1 cellular context compared by ENCODE assay signal in the genomic region with DNA sequence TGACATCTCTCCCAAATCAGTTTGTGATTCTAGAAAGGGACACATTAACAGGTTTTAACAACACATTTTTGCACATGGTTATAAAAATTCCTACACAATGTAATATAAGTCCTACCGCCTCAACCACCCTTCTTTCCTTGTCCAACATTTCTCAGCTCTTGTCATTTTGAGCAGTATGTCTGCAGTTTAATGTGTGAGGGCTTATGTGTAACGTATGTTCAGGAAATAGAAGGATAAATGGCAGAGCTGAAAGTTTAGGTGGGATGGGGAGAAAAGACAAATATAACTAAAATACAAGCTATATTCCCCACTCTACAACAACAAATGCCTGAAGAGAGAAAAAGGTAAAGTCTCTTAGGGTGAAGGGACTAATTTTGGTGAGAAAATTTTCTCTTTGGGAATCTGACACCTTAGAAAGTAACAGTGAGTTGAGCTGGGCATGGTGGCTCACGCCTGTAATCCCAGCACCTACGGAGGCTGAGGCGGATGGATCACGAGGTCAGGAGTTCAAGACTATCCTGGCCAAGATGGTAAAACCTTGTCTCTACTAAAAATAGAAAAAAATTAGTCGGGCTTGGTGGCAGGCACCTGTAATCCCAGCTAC.
TF ChIP-seq lines count a peak whose summit lies in the region.

No MANE protein-coding gene starts in this region.

TF ChIP-seq in GM12878, 131 proteins besides CTCF, POLR2A, EP300 and RAD21:
- TF ChIP-seq TBL1XR1 (IDR thresholded peaks at IDR 0.05; ENCODE audit: low read depth, low read length) (no peak), TARDBP (IDR thresholded peaks at IDR 0.05; ENCODE audit: borderline replicate concordance) (0 out of 2 replicates have a peak, but pooled peaks have one; percentile 17), BACH1 (IDR thresholded peaks at IDR 0.05; ENCODE audit: borderline replicate concordance) (no peak; the same call in 1 of the 2 replicates), POLR2AphosphoS5 (IDR thresholded peaks at IDR 0.05; ENCODE audit: low read length) (0 out of 2 replicates have a peak, but pooled peaks have one; percentile 11), E2F4 (IDR thresholded peaks at IDR 0.05; ENCODE audit: low read depth, low read length) (no peak), NBN (IDR thresholded peaks at IDR 0.05) (no peak), POLR2AphosphoS2 (IDR thresholded peaks at IDR 0.05; ENCODE audit: low read depth, low read length) (peak; percentile 40; the same call in 1 of the 2 replicates), STAT1 (conservative IDR thresholded peaks at IDR 0.05) (no peak), RBBP5 (conservative IDR thresholded peaks at IDR 0.05) (no peak)
- TF ChIP-seq, protein P1, sequence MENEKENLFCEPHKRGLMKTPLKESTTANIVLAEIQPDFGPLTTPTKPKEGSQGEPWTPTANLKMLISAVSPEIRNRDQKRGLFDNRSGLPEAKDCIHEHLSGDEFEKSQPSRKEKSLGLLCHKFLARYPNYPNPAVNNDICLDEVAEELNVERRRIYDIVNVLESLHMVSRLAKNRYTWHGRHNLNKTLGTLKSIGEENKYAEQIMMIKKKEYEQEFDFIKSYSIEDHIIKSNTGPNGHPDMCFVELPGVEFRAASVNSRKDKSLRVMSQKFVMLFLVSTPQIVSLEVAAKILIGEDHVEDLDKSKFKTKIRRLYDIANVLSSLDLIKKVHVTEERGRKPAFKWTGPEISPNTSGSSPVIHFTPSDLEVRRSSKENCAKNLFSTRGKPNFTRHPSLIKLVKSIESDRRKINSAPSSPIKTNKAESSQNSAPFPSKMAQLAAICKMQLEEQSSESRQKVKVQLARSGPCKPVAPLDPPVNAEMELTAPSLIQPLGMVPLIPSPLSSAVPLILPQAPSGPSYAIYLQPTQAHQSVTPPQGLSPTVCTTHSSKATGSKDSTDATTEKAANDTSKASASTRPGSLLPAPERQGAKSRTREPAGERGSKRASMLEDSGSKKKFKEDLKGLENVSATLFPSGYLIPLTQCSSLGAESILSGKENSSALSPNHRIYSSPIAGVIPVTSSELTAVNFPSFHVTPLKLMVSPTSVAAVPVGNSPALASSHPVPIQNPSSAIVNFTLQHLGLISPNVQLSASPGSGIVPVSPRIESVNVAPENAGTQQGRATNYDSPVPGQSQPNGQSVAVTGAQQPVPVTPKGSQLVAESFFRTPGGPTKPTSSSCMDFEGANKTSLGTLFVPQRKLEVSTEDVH (IDR thresholded peaks at IDR 0.05; ENCODE audit: low read depth, partially characterized antibody), result peak; percentile 30
